In the genomic region with DNA sequence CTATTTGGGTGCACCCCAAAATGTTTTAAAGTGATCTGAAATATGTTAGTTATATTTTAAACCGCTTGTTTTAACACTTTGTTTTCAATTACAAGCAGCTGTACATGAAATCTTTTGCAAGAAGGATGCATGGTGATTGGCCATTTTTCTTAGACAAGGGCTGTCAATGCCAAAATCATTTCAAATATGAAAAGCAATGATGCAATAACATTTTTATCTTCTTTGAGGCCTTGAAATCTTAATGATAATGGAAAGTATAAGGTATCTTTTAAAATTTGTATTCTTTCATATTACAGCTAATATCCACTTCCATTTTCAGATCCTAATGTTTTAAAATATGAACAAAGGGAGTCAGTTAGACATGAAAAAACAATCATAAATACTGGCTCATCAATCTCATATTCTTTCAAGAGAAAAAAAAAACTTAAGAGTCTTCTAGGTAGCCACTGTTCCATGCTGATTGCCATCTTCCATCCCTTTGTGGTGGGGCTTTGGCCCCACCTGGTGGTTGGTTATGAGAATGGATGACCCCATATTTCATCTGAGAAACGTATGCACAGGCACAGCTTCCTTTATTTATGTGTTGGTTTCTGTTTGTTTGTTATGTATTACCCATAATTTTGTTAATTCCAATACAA, we compare ENCODE assay signal across 8 cellular contexts.
DNase-seq lines count a peak whose midpoint lies in the region; FAIRE-seq and TF ChIP-seq lines count a peak whose summit lies in the region.

No MANE protein-coding gene starts in this region.

- H3K27me3 Mint-ChIP-seq in endodermal cell (ENCODE audit: insufficient read depth) = no peaks in the 10 kb centered on the region
- no peaks in the 10 kb centered on the region for H3K27me3 Mint-ChIP-seq in neural crest cell (ENCODE audit: low read depth)

- H3K27ac Mint-ChIP-seq in endodermal cell = no peak overlapping the region
- H3K27ac Mint-ChIP-seq in neural crest cell (ENCODE audit: unreplicated experiment) = no peak overlapping the region

- H3K9me3 Mint-ChIP-seq in endodermal cell = no peaks in the 10 kb centered on the region
- no peaks in the 10 kb centered on the region for H3K9me3 Mint-ChIP-seq in neural crest cell

- H3K27me3 ChIP-seq in ACC112 (ENCODE audit: insufficient read depth, low read length) (0 out of 2 replicates have a peak, but pooled peaks cover 10% of the 10 kb centered on the region), endodermal cell (ENCODE audit: control insufficient read depth, insufficient read depth, low read length, poor library complexity, severe bottlenecking) (no peaks in the 10 kb centered on the region)

- H3K36me3 ChIP-seq in ACC112 (ENCODE audit: insufficient read depth, low read length) (no peaks in the 10 kb centered on the region), endodermal cell (ENCODE audit: control insufficient read depth, insufficient read depth, low read length) (no peaks in the 10 kb centered on the region)

- H3K4me1 ChIP-seq in ACC112 (ENCODE audit: control insufficient read depth, insufficient read depth, low read length, unreplicated experiment) (no peaks in the 10 kb centered on the region), endodermal cell (ENCODE audit: control insufficient read depth, insufficient read depth, low read length) (no peaks in the 10 kb centered on the region)

- no peaks in the 10 kb centered on the region for H3K79me2 ChIP-seq in ACC112 (ENCODE audit: control insufficient read depth, insufficient read depth, low read length, unreplicated experiment)

- H3K4me1 Mint-ChIP-seq in endodermal cell = peaks cover 2% of the 10 kb centered on the region
- H3K4me1 Mint-ChIP-seq in neural crest cell = peaks cover 17% of the 10 kb centered on the region

- 95 to 100% methylated on average over 1 of the region's 2 CpGs for WGBS in endodermal cell (ENCODE audit: insufficient coverage in 1 of 2, insufficient read length in 1 of 2), 2 experiments

- H3K27ac ChIP-seq in ACC112 (ENCODE audit: low read depth, low read length) (no peak overlapping the region), endodermal cell (ENCODE audit: low read depth, low read length) (no peak overlapping the region)

- no peak for TF ChIP-seq EP300 in Ishikawa (IDR thresholded peaks at IDR 0.05; ENCODE audit: borderline replicate concordance)

- TF ChIP-seq CTCF in endodermal cell (conservative IDR thresholded peaks at IDR 0.05) (peak; percentile 96), neural crest cell (conservative IDR thresholded peaks at IDR 0.05) (peak; percentile 92)

- H3K4me3 Mint-ChIP-seq in endodermal cell (no peak overlapping the region), neural crest cell (no peak overlapping the region)

- DNase-seq in GM03348 (ENCODE audit: low spot score) (peak; percentile 77), H4 (ENCODE audit: low spot score) (peak; percentile 29), RCC 7860 (ENCODE audit: low spot score) (peak; percentile 42), endodermal cell (peak; percentile 87), neural crest cell (ENCODE audit: low read depth, low spot score) (peak; percentile 44)
- no peak for DNase-seq in effector CD4-positive, alpha-beta T cell

- H3K9me3 ChIP-seq in endodermal cell (ENCODE audit: control insufficient read depth, low read length) = no peaks in the 10 kb centered on the region

- no peak overlapping the region for H3K9ac ChIP-seq in endodermal cell (ENCODE audit: extremely low read depth, low read length, poor library complexity, severe bottlenecking)

- H2AFZ ChIP-seq in ACC112 (ENCODE audit: low read length, unreplicated experiment) = peak overlapping the region; percentile 43

- TF ChIP-seq RAD21 in Ishikawa (IDR thresholded peaks at IDR 0.05; ENCODE audit: low read depth) = peak; percentile 84

- H3K36me3 Mint-ChIP-seq in endodermal cell (ENCODE audit: low read depth) (no peaks in the 10 kb centered on the region), neural crest cell (ENCODE audit: low read depth) (no peaks in the 10 kb centered on the region)

- H3K4me3 ChIP-seq in ACC112 (ENCODE audit: low read depth, low read length) (peak overlapping the region; percentile 20; the same call in 1 of the 2 replicates), endodermal cell (ENCODE audit: low read length) (no peak overlapping the region)

- FAIRE-seq in RCC 7860 (lab: Jason Lieb, UNC) = peak; percentile 67

TF ChIP-seq in Ishikawa, 13 proteins besides CTCF, POLR2A, EP300 and RAD21:
- TF ChIP-seq TCF12 (IDR thresholded peaks at IDR 0.05; ENCODE audit: low read depth) (no peak), FOXM1 (IDR thresholded peaks at IDR 0.05; ENCODE audit: borderline replicate concordance, low read depth) (no peak), ZBTB7A (IDR thresholded peaks at IDR 0.05; ENCODE audit: low read depth) (no peak), TAF1 (IDR thresholded peaks at IDR 0.05; ENCODE audit: low read depth) (no peak), NFIC (IDR thresholded peaks at IDR 0.05) (no peak), CEBPB (IDR thresholded peaks at IDR 0.05) (no peak)
